Comparison of ENCODE assay signal across 1 cellular context in the genomic region with DNA sequence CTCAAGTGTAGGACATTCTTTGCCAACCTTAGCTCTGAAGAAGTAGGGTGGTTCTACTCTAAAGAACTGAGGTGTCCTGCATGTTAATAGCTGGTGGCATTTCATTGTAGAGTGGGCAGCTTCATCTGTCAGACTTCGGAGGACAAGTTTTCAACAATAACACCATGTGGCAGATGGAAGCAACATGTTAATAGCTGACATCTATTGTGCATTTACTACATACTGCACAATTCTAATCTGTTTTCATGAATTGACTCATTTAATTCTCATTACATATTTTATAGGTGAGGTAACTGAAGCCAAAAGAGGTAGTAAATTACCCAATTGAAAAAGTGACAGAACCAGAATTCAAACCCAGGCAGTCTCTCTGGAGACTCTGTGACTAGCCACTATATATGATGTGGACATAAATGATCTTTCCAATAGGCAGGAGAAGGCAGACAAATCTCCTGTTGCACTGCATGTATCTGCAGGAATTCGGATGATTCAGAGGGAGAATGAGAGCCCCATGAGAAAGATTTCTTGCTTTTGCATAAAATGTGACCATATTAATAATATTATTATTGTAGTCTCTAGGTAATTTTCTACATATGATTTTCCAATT.
TF ChIP-seq lines count a peak whose summit lies in the region.

No MANE protein-coding gene starts in this region.

TF ChIP-seq in SK-N-SH treated with all-trans-retinoic acid at 6 μM for 48 hours, 23 proteins besides CTCF, POLR2A, EP300 and RAD21 (continued from another document):
- TF ChIP-seq, protein P1, sequence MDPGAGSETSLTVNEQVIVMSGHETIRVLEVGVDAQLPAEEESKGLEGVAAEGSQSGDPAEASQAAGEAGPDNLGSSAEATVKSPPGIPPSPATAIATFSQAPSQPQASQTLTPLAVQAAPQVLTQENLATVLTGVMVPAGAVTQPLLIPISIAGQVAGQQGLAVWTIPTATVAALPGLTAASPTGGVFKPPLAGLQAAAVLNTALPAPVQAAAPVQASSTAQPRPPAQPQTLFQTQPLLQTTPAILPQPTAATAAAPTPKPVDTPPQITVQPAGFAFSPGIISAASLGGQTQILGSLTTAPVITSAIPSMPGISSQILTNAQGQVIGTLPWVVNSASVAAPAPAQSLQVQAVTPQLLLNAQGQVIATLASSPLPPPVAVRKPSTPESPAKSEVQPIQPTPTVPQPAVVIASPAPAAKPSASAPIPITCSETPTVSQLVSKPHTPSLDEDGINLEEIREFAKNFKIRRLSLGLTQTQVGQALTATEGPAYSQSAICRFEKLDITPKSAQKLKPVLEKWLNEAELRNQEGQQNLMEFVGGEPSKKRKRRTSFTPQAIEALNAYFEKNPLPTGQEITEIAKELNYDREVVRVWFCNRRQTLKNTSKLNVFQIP (CRISPR knock-in tag; IDR thresholded peaks at IDR 0.05; ENCODE audit: borderline replicate concordance, low read depth) = no peak
- TF ChIP-seq CSDC2 (CRISPR knock-in tag; IDR thresholded peaks at IDR 0.05) (no peak), RARB (CRISPR knock-in tag; IDR thresholded peaks at IDR 0.05) (no peak), GLIS3 (CRISPR knock-in tag; IDR thresholded peaks at IDR 0.05) (no peak), BACH2 (CRISPR knock-in tag; IDR thresholded peaks at IDR 0.05; ENCODE audit: borderline replicate concordance) (no peak), ZC3H10 (CRISPR knock-in tag; IDR thresholded peaks at IDR 0.05) (no peak), TCF4 (CRISPR knock-in tag; IDR thresholded peaks at IDR 0.05; ENCODE audit: borderline replicate concordance) (no peak), TOX (CRISPR knock-in tag; IDR thresholded peaks at IDR 0.05; ENCODE audit: borderline replicate concordance) (no peak), SNAI2 (CRISPR knock-in tag; IDR thresholded peaks at IDR 0.05) (no peak)
- TF ChIP-seq, protein P2, sequence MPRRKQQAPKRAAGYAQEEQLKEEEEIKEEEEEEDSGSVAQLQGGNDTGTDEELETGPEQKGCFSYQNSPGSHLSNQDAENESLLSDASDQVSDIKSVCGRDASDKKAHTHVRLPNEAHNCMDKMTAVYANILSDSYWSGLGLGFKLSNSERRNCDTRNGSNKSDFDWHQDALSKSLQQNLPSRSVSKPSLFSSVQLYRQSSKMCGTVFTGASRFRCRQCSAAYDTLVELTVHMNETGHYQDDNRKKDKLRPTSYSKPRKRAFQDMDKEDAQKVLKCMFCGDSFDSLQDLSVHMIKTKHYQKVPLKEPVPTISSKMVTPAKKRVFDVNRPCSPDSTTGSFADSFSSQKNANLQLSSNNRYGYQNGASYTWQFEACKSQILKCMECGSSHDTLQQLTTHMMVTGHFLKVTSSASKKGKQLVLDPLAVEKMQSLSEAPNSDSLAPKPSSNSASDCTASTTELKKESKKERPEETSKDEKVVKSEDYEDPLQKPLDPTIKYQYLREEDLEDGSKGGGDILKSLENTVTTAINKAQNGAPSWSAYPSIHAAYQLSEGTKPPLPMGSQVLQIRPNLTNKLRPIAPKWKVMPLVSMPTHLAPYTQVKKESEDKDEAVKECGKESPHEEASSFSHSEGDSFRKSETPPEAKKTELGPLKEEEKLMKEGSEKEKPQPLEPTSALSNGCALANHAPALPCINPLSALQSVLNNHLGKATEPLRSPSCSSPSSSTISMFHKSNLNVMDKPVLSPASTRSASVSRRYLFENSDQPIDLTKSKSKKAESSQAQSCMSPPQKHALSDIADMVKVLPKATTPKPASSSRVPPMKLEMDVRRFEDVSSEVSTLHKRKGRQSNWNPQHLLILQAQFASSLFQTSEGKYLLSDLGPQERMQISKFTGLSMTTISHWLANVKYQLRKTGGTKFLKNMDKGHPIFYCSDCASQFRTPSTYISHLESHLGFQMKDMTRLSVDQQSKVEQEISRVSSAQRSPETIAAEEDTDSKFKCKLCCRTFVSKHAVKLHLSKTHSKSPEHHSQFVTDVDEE (CRISPR knock-in tag; IDR thresholded peaks at IDR 0.05) = no peak
- TF ChIP-seq, protein P3, sequence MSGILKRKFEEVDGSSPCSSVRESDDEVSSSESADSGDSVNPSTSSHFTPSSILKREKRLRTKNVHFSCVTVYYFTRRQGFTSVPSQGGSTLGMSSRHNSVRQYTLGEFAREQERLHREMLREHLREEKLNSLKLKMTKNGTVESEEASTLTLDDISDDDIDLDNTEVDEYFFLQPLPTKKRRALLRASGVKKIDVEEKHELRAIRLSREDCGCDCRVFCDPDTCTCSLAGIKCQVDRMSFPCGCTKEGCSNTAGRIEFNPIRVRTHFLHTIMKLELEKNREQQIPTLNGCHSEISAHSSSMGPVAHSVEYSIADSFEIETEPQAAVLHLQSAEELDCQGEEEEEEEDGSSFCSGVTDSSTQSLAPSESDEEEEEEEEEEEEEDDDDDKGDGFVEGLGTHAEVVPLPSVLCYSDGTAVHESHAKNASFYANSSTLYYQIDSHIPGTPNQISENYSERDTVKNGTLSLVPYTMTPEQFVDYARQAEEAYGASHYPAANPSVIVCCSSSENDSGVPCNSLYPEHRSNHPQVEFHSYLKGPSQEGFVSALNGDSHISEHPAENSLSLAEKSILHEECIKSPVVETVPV (CRISPR knock-in tag; IDR thresholded peaks at IDR 0.05) = no peak
